Comparison of ENCODE assay signal across 10 cellular contexts in genomic region chr3:40580494-40581091, GRCh38. TPM values are rescaled to one million over a fixed set of nuclear protein-coding genes. Genes with fewer than 3 reads are reported as not detected.
DNase-seq lines count a peak whose midpoint lies in the region; ATAC-seq and TF ChIP-seq lines count a peak whose summit lies in the region.
"Had no signal": no experiment of that assay in that cellular context is flagged by ENCODE, and none has a peak within 500 bp of the region (broad histone marks: within the 10 kb centered on the region; RNA-seq: fewer than 3 reads in every experiment).

No MANE protein-coding gene starts in this region.

- no peak overlapping the region for H3K27ac ChIP-seq in effector memory CD4-positive, alpha-beta T cell (ENCODE audit: insufficient read depth, low read length, poor library complexity, severe bottlenecking)
- H3K27ac ChIP-seq: BLaER1 had no signal

- ATAC-seq in HG03342 (IDR thresholded peaks at IDR 0.05; ENCODE audit: unreplicated experiment), result peak; percentile 70
- ATAC-seq in activated CD8-positive, alpha-beta T cell treated with anti-CD3 and anti-CD28 coated beads for 36 hours, result peak; percentile 88

- peak; percentile 86 for TF ChIP-seq CTCF in activated CD8-positive, alpha-beta T cell treated with anti-CD3 and anti-CD28 coated beads for 36 hours (IDR thresholded peaks at IDR 0.05)

- H3K36me3 Mint-ChIP-seq in activated CD8-positive, alpha-beta T cell treated with anti-CD3 and anti-CD28 coated beads for 36 hours (ENCODE audit: low read depth), result no peaks in the 10 kb centered on the region

- no peak overlapping the region for H3K4me3 ChIP-seq in effector memory CD4-positive, alpha-beta T cell (ENCODE audit: insufficient read depth, low read depth, low read length, poor library complexity, severe bottlenecking)
- H3K4me3 ChIP-seq: BLaER1 had no signal

- H3K4me1 ChIP-seq in effector memory CD4-positive, alpha-beta T cell (ENCODE audit: control insufficient read depth, insufficient read depth, low read length, poor library complexity, severe bottlenecking), result no peaks in the 10 kb centered on the region
- H3K4me1 ChIP-seq: BLaER1 had no signal

- intact Hi-C loops in activated CD8-positive, alpha-beta T cell treated with anti-CD3 and anti-CD28 coated beads for 36 hours (cut with micrococcal nuclease), result loop anchor here (2.0 to 5.0 kb wide), 2 partner anchors 253 to 1300 kb away; no protein-coding TSS in a partner anchor

- no peak overlapping the region for H3K4me3 Mint-ChIP-seq in activated CD8-positive, alpha-beta T cell treated with anti-CD3 and anti-CD28 coated beads for 36 hours
- H3K4me3 Mint-ChIP-seq: stimulated activated naive CD8-positive, alpha-beta T cell treated with anti-CD3 and anti-CD28 coated beads, Interleukin-15, Interleukin-2, amounts not matched to agents 100 ng/mL and 50 ng/mL, for 24 hours had no signal

- no peaks in the 10 kb centered on the region for H3K9me3 ChIP-seq in effector memory CD4-positive, alpha-beta T cell (ENCODE audit: control insufficient read depth, low read length)
- H3K9me3 ChIP-seq: BLaER1 had no signal

- CTCF ChIA-PET in activated CD8-positive, alpha-beta T cell treated with anti-CD3 and anti-CD28 coated beads for 36 hours (lab: Charles Lee), result interaction anchor here (0.6 to 3.8 kb wide), 24 partner anchors 9 to 1611 kb away, joined by 3 to 13 read pairs (median 3); no protein-coding TSS in a partner anchor

- H3K4me1 Mint-ChIP-seq in activated CD8-positive, alpha-beta T cell treated with anti-CD3 and anti-CD28 coated beads for 36 hours (ENCODE audit: low read depth), result no peaks in the 10 kb centered on the region

- no peaks in the 10 kb centered on the region for H3K27me3 ChIP-seq in effector memory CD4-positive, alpha-beta T cell (replicated peaks; ENCODE audit: control insufficient read depth, insufficient read depth, low read length, poor library complexity, severe bottlenecking)
- H3K27me3 ChIP-seq: BLaER1 had no signal

- no peaks in the 10 kb centered on the region for H3K9me3 Mint-ChIP-seq in activated CD8-positive, alpha-beta T cell treated with anti-CD3 and anti-CD28 coated beads for 36 hours
- H3K9me3 Mint-ChIP-seq: stimulated activated naive CD8-positive, alpha-beta T cell treated with anti-CD3 and anti-CD28 coated beads, Interleukin-15, Interleukin-2, amounts not matched to agents 100 ng/mL and 50 ng/mL, for 24 hours had no signal

- POLR2A ChIA-PET in activated CD8-positive, alpha-beta T cell treated with anti-CD3 and anti-CD28 coated beads for 36 hours (lab: Charles Lee), result no interaction called here

- H3K36me3 ChIP-seq in effector memory CD4-positive, alpha-beta T cell (ENCODE audit: control insufficient read depth, insufficient read depth, low read length), result no peaks in the 10 kb centered on the region
- H3K36me3 ChIP-seq: BLaER1 had no signal

- no peak overlapping the region for H3K27ac Mint-ChIP-seq in activated CD8-positive, alpha-beta T cell treated with anti-CD3 and anti-CD28 coated beads for 36 hours
- H3K27ac Mint-ChIP-seq: stimulated activated naive CD8-positive, alpha-beta T cell treated with anti-CD3 and anti-CD28 coated beads, Interleukin-15, Interleukin-2, amounts not matched to agents 100 ng/mL and 50 ng/mL, for 24 hours had no signal

- peaks cover 2% of the 10 kb centered on the region for H3K27me3 Mint-ChIP-seq in activated CD8-positive, alpha-beta T cell treated with anti-CD3 and anti-CD28 coated beads for 36 hours
- H3K27me3 Mint-ChIP-seq: stimulated activated naive CD8-positive, alpha-beta T cell treated with anti-CD3 and anti-CD28 coated beads, Interleukin-15, Interleukin-2, amounts not matched to agents 100 ng/mL and 50 ng/mL, for 24 hours had no signal

- DNase-seq in NCI-H2081 (lab: John Stamatoyannopoulos, UW) (peak; percentile 19 to 51), NCI-H2081 treated with DMSO at 0.1 percent for 48 hours (lab: John Stamatoyannopoulos, UW) (no peak), NCI-H82 treated with DMSO at 0.1 percent for 48 hours (lab: John Stamatoyannopoulos, UW; ENCODE audit: unreplicated experiment) (peak; percentile 2), middle frontal gyrus (ENCODE audit: extremely low spot score, low spot score) (peak; percentile 56)
- peak; percentile 78 for DNase-seq in activated CD8-positive, alpha-beta T cell treated with anti-CD3 and anti-CD28 coated beads for 36 hours
- DNase-seq in effector memory CD4-positive, alpha-beta T cell, result peak in 2 of 3 donors; percentile 15 to 42
- DNase-seq in stimulated activated CD8-positive, alpha-beta memory T cell treated with anti-CD3 and anti-CD28 coated beads, Interleukin-4, amount 100 ng/mL, for 48 hours, result peak; percentile 78

RNA-seq across cellular contexts. Expression of gene ZNF621, which starts 55.8 kb away (rescaled TPM):
- total RNA-seq in activated CD8-positive, alpha-beta T cell treated with anti-CD3 and anti-CD28 coated beads for 36 hours, result 10 to 100 TPM; 18.5 to 19.1 TPM
